In the genomic region with DNA sequence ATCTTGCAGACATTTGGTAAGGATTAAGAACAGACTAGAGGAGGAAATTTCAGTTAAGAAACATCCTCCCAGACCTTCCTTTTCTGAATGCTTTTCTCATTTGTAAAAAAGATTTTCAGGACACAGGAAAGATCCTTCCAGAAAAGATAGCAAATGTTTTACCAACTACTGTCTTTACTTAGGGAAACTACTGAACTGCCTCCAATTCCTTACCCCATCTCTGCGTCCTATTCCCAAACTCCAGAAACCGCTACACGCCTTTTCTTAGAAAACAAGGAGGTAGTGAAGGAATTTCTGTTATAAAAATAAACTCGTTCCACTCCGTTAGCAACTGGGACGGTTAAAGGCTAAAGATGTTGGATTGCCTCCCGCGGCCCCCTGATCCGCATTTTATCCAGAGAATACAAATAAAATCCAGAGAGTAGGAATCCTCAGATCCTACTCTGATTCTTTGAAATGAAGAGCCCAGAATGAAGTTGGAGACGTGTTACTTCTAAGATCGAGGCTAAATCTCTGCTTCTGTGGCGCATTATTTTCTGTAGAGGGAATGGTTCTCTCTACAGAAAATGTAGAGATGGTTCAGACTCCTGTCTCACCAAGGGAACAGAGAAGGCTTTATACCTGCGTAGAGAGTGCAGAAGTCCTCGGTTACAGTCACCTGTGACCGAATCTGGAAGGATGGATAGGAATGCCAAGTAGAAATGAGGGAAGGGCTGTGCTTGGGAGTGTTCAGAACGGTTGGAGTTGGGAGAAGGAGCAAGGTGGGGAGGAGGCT, we compare ENCODE assay signal across 8 cellular contexts.
DNase-seq lines count a peak whose midpoint lies in the region; ATAC-seq and TF ChIP-seq lines count a peak whose summit lies in the region.

No MANE protein-coding gene starts in this region.

- no peak for TF ChIP-seq RAD21 in SK-N-SH (IDR thresholded peaks at IDR 0.05; ENCODE audit: low read length)

- TF ChIP-seq CTCF in SK-N-SH (IDR thresholded peaks at IDR 0.05) (no peak), foreskin fibroblast (IDR thresholded peaks at IDR 0.05; ENCODE audit: low read depth, low read length) (no peak), smooth muscle cell (IDR thresholded peaks at IDR 0.05; ENCODE audit: borderline replicate concordance, insufficient read depth, poor library complexity, severe bottlenecking) (no peak)

- H3K4me1 ChIP-seq in SK-N-SH (ENCODE audit: control insufficient read depth in 1 of 2, insufficient read depth in 2 of 2, low read depth in 1 of 2, low read length in 1 of 2) (peaks cover 0 to 3% of the 10 kb centered on the region in 2 experiments; a peak in 1 of 4 replicates), smooth muscle cell (ENCODE audit: low read depth) (peaks cover 9% of the 10 kb centered on the region)

- intact Hi-C loops in activated naive CD4-positive, alpha-beta T cell treated with anti-CD3 and anti-CD28 coated beads for 36 hours (cut with micrococcal nuclease) = loop anchor here (1.0 to 2.0 kb wide), 3 partner anchors 10 to 578 kb away; a partner anchor contains a TSS

- H3K27ac ChIP-seq in SK-N-SH (ENCODE audit: low read depth in 2 of 2, low read length in 1 of 2) = no peak overlapping the region
- H3K27ac ChIP-seq in smooth muscle cell (ENCODE audit: low read depth) = peak overlapping the region; percentile 10

- H4K20me1 ChIP-seq in SK-N-SH (ENCODE audit: insufficient read depth) = no peaks in the 10 kb centered on the region
- H4K20me1 ChIP-seq in smooth muscle cell (ENCODE audit: low read depth) = no peaks in the 10 kb centered on the region

- peak overlapping the region; percentile 73 for H3K4me3 Mint-ChIP-seq in activated naive CD4-positive, alpha-beta T cell treated with anti-CD3 and anti-CD28 coated beads for 36 hours

- H3K27ac Mint-ChIP-seq in activated naive CD4-positive, alpha-beta T cell treated with anti-CD3 and anti-CD28 coated beads for 36 hours = peak overlapping the region; percentile 64

- H3K4me2 ChIP-seq in SK-N-SH (peak overlapping the region; percentile 82), smooth muscle cell (peak overlapping the region; percentile 91)

- H3K36me3 Mint-ChIP-seq in activated naive CD4-positive, alpha-beta T cell treated with anti-CD3 and anti-CD28 coated beads for 36 hours (ENCODE audit: low read depth) = no peaks in the 10 kb centered on the region

- H3K9ac ChIP-seq in SK-N-SH (peak overlapping the region; percentile 24; the same call in 1 of the 2 replicates), smooth muscle cell (ENCODE audit: low read depth) (peak overlapping the region; percentile 26)

- DNase-seq in activated naive CD4-positive, alpha-beta T cell treated with anti-CD3 and anti-CD28 coated beads for 36 hours = no peak
- no peak for DNase-seq in activated naive CD4-positive, alpha-beta T cell treated with Interleukin-2 at 50 U/mL for 16 hours
- peak; percentile 15 for DNase-seq in SK-N-SH
- peak in 1 of 2 donors; percentile 7 for DNase-seq in foreskin fibroblast
- no peak for DNase-seq in smooth muscle cell (lab: John Stamatoyannopoulos, UW; ENCODE audit: unreplicated experiment)
- DNase-seq in SW 1271 (lab: John Stamatoyannopoulos, UW) = no peak

- H3K9me3 ChIP-seq in SK-N-SH (no peaks in the 10 kb centered on the region), smooth muscle cell (replicated peaks; ENCODE audit: low read depth) (no peaks in the 10 kb centered on the region)

- CTCF ChIA-PET in activated naive CD4-positive, alpha-beta T cell treated with anti-CD3 and anti-CD28 coated beads for 36 hours (lab: Charles Lee) = interaction anchor here (0.6 kb wide), 1 partner anchor 357 kb away, joined by 3 read pairs; no protein-coding TSS in a partner anchor
- CTCF ChIA-PET in SK-N-SH (lab: Yijun Ruan, JAX) = interaction anchor here (1.4 kb wide), 1 partner anchor 24 kb away, joined by 4 read pairs; no protein-coding TSS in a partner anchor

- H3K27me3 ChIP-seq in SK-N-SH (ENCODE audit: insufficient read depth) (peaks cover 11% of the 10 kb centered on the region; the same call in 1 of the 2 replicates), smooth muscle cell (ENCODE audit: low read depth) (no peaks in the 10 kb centered on the region)

- H3K79me2 ChIP-seq in SK-N-SH (ENCODE audit: insufficient read depth) (no peaks in the 10 kb centered on the region), smooth muscle cell (ENCODE audit: low read depth) (no peaks in the 10 kb centered on the region)

- H3K4me1 Mint-ChIP-seq in activated naive CD4-positive, alpha-beta T cell treated with anti-CD3 and anti-CD28 coated beads for 36 hours (ENCODE audit: low read depth) = peaks cover 18% of the 10 kb centered on the region

- H3F3A ChIP-seq in SK-N-SH (replicated peaks; ENCODE audit: insufficient read depth) (no peaks in the 10 kb centered on the region), smooth muscle cell (ENCODE audit: low read depth) (peaks cover 7% of the 10 kb centered on the region)

- H3K9me2 ChIP-seq in SK-N-SH = no peaks in the 10 kb centered on the region

- H3K27me3 Mint-ChIP-seq in activated naive CD4-positive, alpha-beta T cell treated with anti-CD3 and anti-CD28 coated beads for 36 hours (ENCODE audit: low read depth) = peaks cover 65% of the 10 kb centered on the region

- no peaks in the 10 kb centered on the region for H3K9me3 Mint-ChIP-seq in activated naive CD4-positive, alpha-beta T cell treated with anti-CD3 and anti-CD28 coated beads for 36 hours

- no peak for TF ChIP-seq EP300 in SK-N-SH (IDR thresholded peaks at IDR 0.05; ENCODE audit: borderline replicate concordance in 1 of 2, low read depth in 1 of 2, low read length in 1 of 2)

- WGBS in SK-N-SH (ENCODE audit: low lambda C conversion rate) = 2% methylated on average over 16 of the region's 16 CpGs
- WGBS in smooth muscle cell (ENCODE audit: low lambda C conversion rate) = 2% methylated on average over 16 of the region's 16 CpGs

- peak overlapping the region; percentile 61 for H2AFZ ChIP-seq in SK-N-SH (ENCODE audit: low read depth)
- peak overlapping the region; percentile 91 for H2AFZ ChIP-seq in smooth muscle cell (ENCODE audit: low read depth)

- H3K4me3 ChIP-seq in SK-N-SH (ENCODE audit: low read depth in 2 of 2, low read length in 1 of 2) (peak overlapping the region; percentile 63 to 65), foreskin fibroblast (ENCODE audit: low read depth in 1 of 2, low read length in 2 of 2) (peak overlapping the region; percentile 54 to 66), smooth muscle cell (peak overlapping the region; percentile 76)

- ATAC-seq in HG02588 (IDR thresholded peaks at IDR 0.05; ENCODE audit: unreplicated experiment) = no peak
- ATAC-seq in HG02678 (IDR thresholded peaks at IDR 0.05; ENCODE audit: unreplicated experiment) = no peak

- POLR2A ChIA-PET in SK-N-SH (lab: Yijun Ruan, JAX) = interaction anchor here (0.5 kb wide), 1 partner anchor 17 kb away, joined by 3 read pairs; no protein-coding TSS in a partner anchor

- H3K36me3 ChIP-seq in SK-N-SH (replicated peaks in 1 of 2; ENCODE audit: control insufficient read depth in 1 of 2, insufficient read depth in 2 of 2, low read length in 1 of 2) (no peaks in the 10 kb centered on the region), smooth muscle cell (ENCODE audit: low read depth) (no peaks in the 10 kb centered on the region)

TF ChIP-seq in SK-N-SH, 30 proteins besides CTCF, POLR2A, EP300 and RAD21 (continues in another document):
- no peak for TF ChIP-seq MEF2A (IDR thresholded peaks at IDR 0.05; ENCODE audit: borderline replicate concordance, low read depth)
- no peak for TF ChIP-seq FOXM1 (IDR thresholded peaks at IDR 0.05; ENCODE audit: low read depth)
- TF ChIP-seq RXRA (IDR thresholded peaks at IDR 0.05; ENCODE audit: borderline replicate concordance, low read depth) = no peak
- no peak for TF ChIP-seq RFX5 (IDR thresholded peaks at IDR 0.05; ENCODE audit: low read length)
- TF ChIP-seq, protein P1, sequence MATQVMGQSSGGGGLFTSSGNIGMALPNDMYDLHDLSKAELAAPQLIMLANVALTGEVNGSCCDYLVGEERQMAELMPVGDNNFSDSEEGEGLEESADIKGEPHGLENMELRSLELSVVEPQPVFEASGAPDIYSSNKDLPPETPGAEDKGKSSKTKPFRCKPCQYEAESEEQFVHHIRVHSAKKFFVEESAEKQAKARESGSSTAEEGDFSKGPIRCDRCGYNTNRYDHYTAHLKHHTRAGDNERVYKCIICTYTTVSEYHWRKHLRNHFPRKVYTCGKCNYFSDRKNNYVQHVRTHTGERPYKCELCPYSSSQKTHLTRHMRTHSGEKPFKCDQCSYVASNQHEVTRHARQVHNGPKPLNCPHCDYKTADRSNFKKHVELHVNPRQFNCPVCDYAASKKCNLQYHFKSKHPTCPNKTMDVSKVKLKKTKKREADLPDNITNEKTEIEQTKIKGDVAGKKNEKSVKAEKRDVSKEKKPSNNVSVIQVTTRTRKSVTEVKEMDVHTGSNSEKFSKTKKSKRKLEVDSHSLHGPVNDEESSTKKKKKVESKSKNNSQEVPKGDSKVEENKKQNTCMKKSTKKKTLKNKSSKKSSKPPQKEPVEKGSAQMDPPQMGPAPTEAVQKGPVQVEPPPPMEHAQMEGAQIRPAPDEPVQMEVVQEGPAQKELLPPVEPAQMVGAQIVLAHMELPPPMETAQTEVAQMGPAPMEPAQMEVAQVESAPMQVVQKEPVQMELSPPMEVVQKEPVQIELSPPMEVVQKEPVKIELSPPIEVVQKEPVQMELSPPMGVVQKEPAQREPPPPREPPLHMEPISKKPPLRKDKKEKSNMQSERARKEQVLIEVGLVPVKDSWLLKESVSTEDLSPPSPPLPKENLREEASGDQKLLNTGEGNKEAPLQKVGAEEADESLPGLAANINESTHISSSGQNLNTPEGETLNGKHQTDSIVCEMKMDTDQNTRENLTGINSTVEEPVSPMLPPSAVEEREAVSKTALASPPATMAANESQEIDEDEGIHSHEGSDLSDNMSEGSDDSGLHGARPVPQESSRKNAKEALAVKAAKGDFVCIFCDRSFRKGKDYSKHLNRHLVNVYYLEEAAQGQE (IDR thresholded peaks at IDR 0.05; ENCODE audit: low read depth, low read length) = no peak
- no peak for TF ChIP-seq GABPA (IDR thresholded peaks at IDR 0.05; ENCODE audit: low read depth)
- no peak for TF ChIP-seq TEAD4 (IDR thresholded peaks at IDR 0.05; ENCODE audit: borderline replicate concordance, insufficient read depth)
- TF ChIP-seq CHD2 (IDR thresholded peaks at IDR 0.05; ENCODE audit: low read length, partially characterized antibody) = no peak
- TF ChIP-seq, protein P2, sequence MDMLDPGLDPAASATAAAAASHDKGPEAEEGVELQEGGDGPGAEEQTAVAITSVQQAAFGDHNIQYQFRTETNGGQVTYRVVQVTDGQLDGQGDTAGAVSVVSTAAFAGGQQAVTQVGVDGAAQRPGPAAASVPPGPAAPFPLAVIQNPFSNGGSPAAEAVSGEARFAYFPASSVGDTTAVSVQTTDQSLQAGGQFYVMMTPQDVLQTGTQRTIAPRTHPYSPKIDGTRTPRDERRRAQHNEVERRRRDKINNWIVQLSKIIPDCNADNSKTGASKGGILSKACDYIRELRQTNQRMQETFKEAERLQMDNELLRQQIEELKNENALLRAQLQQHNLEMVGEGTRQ (IDR thresholded peaks at IDR 0.05; ENCODE audit: borderline replicate concordance, low read depth, low read length) = no peak
- TF ChIP-seq NFIC (IDR thresholded peaks at IDR 0.05; ENCODE audit: borderline replicate concordance) = no peak
- TF ChIP-seq POLR2AphosphoS5 (IDR thresholded peaks at IDR 0.05; ENCODE audit: low read depth, low read length) = no peak
- no peak for TF ChIP-seq RCOR1 (IDR thresholded peaks at IDR 0.05; ENCODE audit: low read length)
